In genomic region chr17:2595736-2596135, GRCh38 we compare ENCODE assay signal across 9 cellular contexts. TPM values are rescaled to one million over a fixed set of nuclear protein-coding genes. Genes with fewer than 3 reads are reported as not detected.
DNase-seq lines count a peak whose midpoint lies in the region; ATAC-seq and TF ChIP-seq lines count a peak whose summit lies in the region.
"Had no signal": no experiment of that assay in that cellular context is flagged by ENCODE, and none has a peak within 500 bp of the region (broad histone marks: within the 10 kb centered on the region; RNA-seq: fewer than 3 reads in every experiment).

No MANE protein-coding gene starts in this region.

- H3K4me3 ChIP-seq in iPS-11a (ENCODE audit: low read depth, low read length) (peak overlapping the region; percentile 17), stomach smooth muscle (ENCODE audit: low read length in 2 of 2) (peak overlapping the region; percentile 83 to 95)

- POLR2A ChIA-PET in activated B cell treated with CpG ODN at 0.5 μM for 24 hours (lab: Charles Lee) = interaction anchor here (0.5 to 0.7 kb wide), 3 partner anchors 13 to 1547 kb away, joined by 3 to 9 read pairs (median 4); partner anchors contain the start of genes CYB5D2 and ZZEF1

- H3K4me3 Mint-ChIP-seq in activated CD4-positive, alpha-beta T cell treated with anti-CD3 and anti-CD28 coated beads, Interleukin-2, amount 10 ng/mL, durations not matched to agents 24 days and 14 days = peak overlapping the region; percentile 90
- peak overlapping the region; percentile 94 for H3K4me3 Mint-ChIP-seq in activated B cell treated with CpG ODN at 0.5 μM for 24 hours

- no peaks in the 10 kb centered on the region for H3K9me3 Mint-ChIP-seq in activated CD4-positive, alpha-beta T cell treated with anti-CD3 and anti-CD28 coated beads, Interleukin-2, amount 10 ng/mL, durations not matched to agents 24 days and 14 days
- H3K9me3 Mint-ChIP-seq in activated B cell treated with CpG ODN at 0.5 μM for 24 hours = no peaks in the 10 kb centered on the region

- no peaks in the 10 kb centered on the region for H3K36me3 ChIP-seq in stomach smooth muscle (ENCODE audit: control insufficient read depth in 2 of 2, insufficient read depth in 2 of 2, low read length in 2 of 2)

- DNase-seq in activated CD4-positive, alpha-beta T cell treated with anti-CD3 and anti-CD28 coated beads, Interleukin-2, amount 10 ng/mL, durations not matched to agents 24 days and 14 days = no peak
- no peak for DNase-seq in activated CD4-positive, alpha-beta T cell treated with anti-CD3 and anti-CD28 coated beads for 1 hour
- no peak for DNase-seq in activated B cell treated with CpG ODN at 0.5 μM for 24 hours
- DNase-seq in superior temporal gyrus (ENCODE audit: extremely low spot score) = no peak
- no peak for DNase-seq in stimulated activated CD4-positive, alpha-beta T cell treated with anti-CD3 and anti-CD28 coated beads, Interleukin-1b, Interleukin-23, amount 100 ng/mL, for 48 hours

- peaks cover 20% of the 10 kb centered on the region for H3K36me3 Mint-ChIP-seq in activated CD4-positive, alpha-beta T cell treated with anti-CD3 and anti-CD28 coated beads, Interleukin-2, amount 10 ng/mL, durations not matched to agents 24 days and 14 days (ENCODE audit: low read depth)
- H3K36me3 Mint-ChIP-seq in activated B cell treated with CpG ODN at 0.5 μM for 24 hours (ENCODE audit: low read depth) = peaks cover 11% of the 10 kb centered on the region

- ATAC-seq in activated B cell treated with CpG ODN at 0.5 μM for 24 hours (ENCODE audit: low read depth) = no peak
- no peak for ATAC-seq in HG03095 (IDR thresholded peaks at IDR 0.05; ENCODE audit: unreplicated experiment)

- H3K9me3 ChIP-seq in stomach smooth muscle (ENCODE audit: control insufficient read depth in 2 of 2, low read length in 2 of 2) = no peaks in the 10 kb centered on the region

- peaks cover 40% of the 10 kb centered on the region for H3K4me1 Mint-ChIP-seq in activated CD4-positive, alpha-beta T cell treated with anti-CD3 and anti-CD28 coated beads, Interleukin-2, amount 10 ng/mL, durations not matched to agents 24 days and 14 days
- peaks cover 49% of the 10 kb centered on the region for H3K4me1 Mint-ChIP-seq in activated B cell treated with CpG ODN at 0.5 μM for 24 hours

- TF ChIP-seq CTCF in activated B cell treated with CpG ODN at 0.5 μM for 24 hours (IDR thresholded peaks at IDR 0.05) = no peak

- CTCF ChIA-PET in activated B cell treated with CpG ODN at 0.5 μM for 24 hours (lab: Charles Lee) = no interaction called here

- H3K27ac Mint-ChIP-seq in activated CD4-positive, alpha-beta T cell treated with anti-CD3 and anti-CD28 coated beads, Interleukin-2, amount 10 ng/mL, durations not matched to agents 24 days and 14 days = peak overlapping the region; percentile 25
- H3K27ac Mint-ChIP-seq in activated B cell treated with CpG ODN at 0.5 μM for 24 hours = no peak overlapping the region

- H3K4me1 ChIP-seq in stomach smooth muscle (ENCODE audit: control insufficient read depth, insufficient read depth, low read length) = peaks cover 11% of the 10 kb centered on the region

- intact Hi-C loops in activated CD4-positive, alpha-beta T cell treated with anti-CD3 and anti-CD28 coated beads, Interleukin-2, amount 10 ng/mL, durations not matched to agents 24 days and 14 days (cut with micrococcal nuclease) = loop anchor here (2.0 kb wide), 2 partner anchors 85 to 115 kb away; partner anchors contain the start of genes CLUH and METTL16
- intact Hi-C loops in activated B cell treated with CpG ODN at 0.5 μM for 24 hours (cut with micrococcal nuclease) = no loop called here

- H3K27ac ChIP-seq in stomach smooth muscle (ENCODE audit: low read length) = peak overlapping the region; percentile 96
- H3K27ac ChIP-seq: C4-2B had no signal

- H3K27me3 Mint-ChIP-seq in activated CD4-positive, alpha-beta T cell treated with anti-CD3 and anti-CD28 coated beads, Interleukin-2, amount 10 ng/mL, durations not matched to agents 24 days and 14 days = no peaks in the 10 kb centered on the region
- H3K27me3 Mint-ChIP-seq in activated B cell treated with CpG ODN at 0.5 μM for 24 hours = no peaks in the 10 kb centered on the region

- H3K9ac ChIP-seq in stomach smooth muscle (ENCODE audit: low read length in 2 of 2) = peak overlapping the region in 1 of 2 donors; percentile 93

- H3K27me3 ChIP-seq in stomach smooth muscle (ENCODE audit: control insufficient read depth in 1 of 2, insufficient read depth in 2 of 2, low read length in 2 of 2) = no peaks in the 10 kb centered on the region

RNA-seq across cellular contexts. Expression of gene PAFAH1B1, which starts 2.3 kb away (rescaled TPM):
- 166 and 170 TPM in 2 replicates for total RNA-seq in activated CD4-positive, alpha-beta T cell treated with anti-CD3 and anti-CD28 coated beads, Interleukin-2, amount 10 ng/mL, durations not matched to agents 24 days and 14 days
- total RNA-seq in activated B cell treated with CpG ODN at 0.5 μM for 24 hours = 134 and 138 TPM in 2 replicates
